8 cellular contexts compared by ENCODE assay signal in genomic region chr22:29306830-29307657, GRCh38. TPM values are rescaled to one million over a fixed set of nuclear protein-coding genes. Genes with fewer than 3 reads are reported as not detected.
DNase-seq lines count a peak whose midpoint lies in the region; ATAC-seq and TF ChIP-seq lines count a peak whose summit lies in the region.

No MANE protein-coding gene starts in this region.

- peaks cover 10% of the 10 kb centered on the region for H3K4me1 Mint-ChIP-seq in activated T-cell treated with anti-CD3 and anti-CD28 coated beads, Interleukin-2, amount 50 U/mL, for 72 hours (ENCODE audit: low read depth)
- H3K4me1 Mint-ChIP-seq in natural killer cell, result peaks cover 0 to 16% of the 10 kb centered on the region in 2 donors

- TF ChIP-seq CTCF in AG04449 (IDR thresholded peaks at IDR 0.05; ENCODE audit: insufficient read depth, low read length, missing control alignments) (no peak), GM12864 (IDR thresholded peaks at IDR 0.05; ENCODE audit: low read depth, low read length, missing control alignments) (no peak), natural killer cell (IDR thresholded peaks at IDR 0.05) (no peak)

- peak; percentile 36 to 39 for ATAC-seq in activated T-cell treated with anti-CD3 and anti-CD28 coated beads, Interleukin-2, amount 50 U/mL, for 72 hours (replicated peaks in 1 of 2)
- ATAC-seq in natural killer cell, result peak in 2 of 3 donors; percentile 22 to 46
- ATAC-seq in GM21423 (IDR thresholded peaks at IDR 0.05; ENCODE audit: unreplicated experiment), result no peak
- ATAC-seq in HG02852 (IDR thresholded peaks at IDR 0.05; ENCODE audit: unreplicated experiment), result no peak

- no peaks in the 10 kb centered on the region for H3K36me3 Mint-ChIP-seq in activated T-cell treated with anti-CD3 and anti-CD28 coated beads, Interleukin-2, amount 50 U/mL, for 72 hours (ENCODE audit: insufficient read depth in 2 of 2)
- H3K36me3 Mint-ChIP-seq in natural killer cell, result no peaks in the 10 kb centered on the region

- intact Hi-C loops in natural killer cell (cut with micrococcal nuclease), result loop anchor here (1.0 kb wide), 1 partner anchor 19 kb away; no protein-coding TSS in a partner anchor

- no peaks in the 10 kb centered on the region for H3K9me3 Mint-ChIP-seq in activated T-cell treated with anti-CD3 and anti-CD28 coated beads, Interleukin-2, amount 50 U/mL, for 72 hours
- no peaks in the 10 kb centered on the region for H3K9me3 Mint-ChIP-seq in natural killer cell

- peaks cover 28% of the 10 kb centered on the region for H3K27me3 Mint-ChIP-seq in activated T-cell treated with anti-CD3 and anti-CD28 coated beads, Interleukin-2, amount 50 U/mL, for 72 hours (ENCODE audit: low read depth)
- peaks cover 1 to 29% of the 10 kb centered on the region in 2 donors for H3K27me3 Mint-ChIP-seq in natural killer cell (ENCODE audit: low read depth in 2 of 2)

- POLR2A ChIA-PET in AG04449 (lab: Yijun Ruan, JAX), result interaction anchor here (1.4 to 1.5 kb wide), 2 partner anchors 13 to 247 kb away, joined by 4 read pairs; partner anchors contain the start of gene THOC5

- H3K4me3 Mint-ChIP-seq in activated T-cell treated with anti-CD3 and anti-CD28 coated beads, Interleukin-2, amount 50 U/mL, for 72 hours, result peak overlapping the region; percentile 82 to 85
- H3K4me3 Mint-ChIP-seq in natural killer cell, result peak overlapping the region; percentile 84

- CTCF ChIA-PET in AG04449 (lab: Yijun Ruan, JAX), result interaction anchor here (0.7 to 4.3 kb wide), 19 partner anchors 10 to 780 kb away, joined by 3 to 48 read pairs (median 6); partner anchors contain the start of gene AP1B1

- DNase-seq in AG04449 (ENCODE audit: low read depth, low spot score) (no peak), GM12864 (ENCODE audit: low read depth) (no peak), NCI-H345 treated with DMSO at 0.1 percent for 48 hours (lab: John Stamatoyannopoulos, UW; ENCODE audit: unreplicated experiment) (peak; percentile 23), foreskin melanocyte (peak; percentile 67), natural killer cell (no peak)
- DNase-seq in activated T-cell treated with anti-CD3 and anti-CD28 coated beads, Interleukin-2, amount 50 U/mL, for 72 hours, result peak; percentile 43 to 48

- H3K4me3 ChIP-seq in AG04449 (ENCODE audit: low read depth, low read length) (peak overlapping the region; percentile 62), GM12864 (ENCODE audit: low read depth, low read length) (peak overlapping the region; percentile 28)

- no peak overlapping the region for H3K27ac Mint-ChIP-seq in activated T-cell treated with anti-CD3 and anti-CD28 coated beads, Interleukin-2, amount 50 U/mL, for 72 hours
- H3K27ac Mint-ChIP-seq in natural killer cell, result peak overlapping the region in 1 of 2 donors; percentile 45

RNA-seq across cellular contexts. Expression of gene GAS2L1, which starts 0.6 kb away (rescaled TPM):
- under 1 TPM; 0.41 to 0.79 TPM for total RNA-seq in activated T-cell treated with anti-CD3 and anti-CD28 coated beads, Interleukin-2, amount 50 U/mL, for 72 hours
- total RNA-seq in natural killer cell, result 1 to 10 TPM in 2 of 3 donors, under 1 TPM in 1; 0.57 to 4.1 (median 2.8) TPM

RNA-seq across cellular contexts. Expression of gene RASL10A, which starts 8.5 kb away (rescaled TPM):
- total RNA-seq in activated T-cell treated with anti-CD3 and anti-CD28 coated beads, Interleukin-2, amount 50 U/mL, for 72 hours, result under 1 TPM in 1 of 2 donors, not detected in 1; 0.84 TPM
- total RNA-seq in natural killer cell, result under 1 TPM in 2 of 3 donors, not detected in 1; 0.20 to 0.28 TPM

RNA-seq across cellular contexts. Expression of gene EWSR1, which starts 39.0 kb away (rescaled TPM):
- total RNA-seq in activated T-cell treated with anti-CD3 and anti-CD28 coated beads, Interleukin-2, amount 50 U/mL, for 72 hours, result 100 to 1,000 TPM; 279 to 285 TPM
- 100 to 1,000 TPM; 366 to 387 (median 382) TPM for total RNA-seq in natural killer cell

RNA-seq across cellular contexts. Expression of gene RHBDD3, which starts 39.3 kb away (rescaled TPM):
- total RNA-seq in activated T-cell treated with anti-CD3 and anti-CD28 coated beads, Interleukin-2, amount 50 U/mL, for 72 hours, result 10 to 100 TPM; 22.4 to 29.4 TPM
- 10 to 100 TPM; 16.6 to 20.9 (median 17.9) TPM for total RNA-seq in natural killer cell

Comparison
In these comparisons a context has a peak if more than half of its experiments do, and no peak if none do; other contexts are left out.
1. DNase-seq: peak in NCI-H345 treated with DMSO at 0.1 percent for 48 hours (single experiment), activated T-cell treated with anti-CD3 and anti-CD28 coated beads, Interleukin-2, amount 50 U/mL, for 72 hours (2 of 2) and foreskin melanocyte (single experiment); none in AG04449 (single experiment), GM12864 (single experiment) and natural killer cell (single experiment).
2. ATAC-seq: peak in activated T-cell treated with anti-CD3 and anti-CD28 coated beads, Interleukin-2, amount 50 U/mL, for 72 hours (2 of 2) and natural killer cell (2 of 3); none in GM21423 (single experiment) and HG02852 (single experiment).